12 cellular contexts compared by ENCODE assay signal in genomic region chr7:29969706-29970105, GRCh38.
"Had no signal": no experiment of that assay in that cellular context is flagged by ENCODE, and none has a peak within 500 bp of the region (broad histone marks: within the 10 kb centered on the region; RNA-seq: fewer than 3 reads in every experiment).

No MANE protein-coding gene starts in this region.

- H3K4me3 ChIP-seq: breast epithelium, heart left ventricle, suprapubic skin had no signal

- H3K36me3 Mint-ChIP-seq: activated naive CD4-positive, alpha-beta T cell treated with anti-CD3 and anti-CD28 coated beads, Interleukin-2, amount 50 U/mL, for 24 hours had no signal

- H3K27ac Mint-ChIP-seq: activated naive CD4-positive, alpha-beta T cell treated with anti-CD3 and anti-CD28 coated beads, Interleukin-2, amount 50 U/mL, for 24 hours; activated T-cell treated with anti-CD3 and anti-CD28 coated beads, Interleukin-2, amount 50 U/mL, for 24 hours had no signal

- DNase-seq: activated CD4-positive, alpha-beta T cell treated with anti-CD3 and anti-CD28 coated beads, Interleukin-2, amount 50 U/mL, for 4 hours; activated effector memory CD4-positive, alpha-beta T cell treated with Interleukin-2 at 50 U/mL for 16 hours; activated T-cell treated with anti-CD3 and anti-CD28 coated beads, Interleukin-2, amount 50 U/mL, for 24 hours; foreskin keratinocyte; heart left ventricle; mammary epithelial cell; stimulated activated naive CD4-positive, alpha-beta T cell had no signal

- H3K4me1 ChIP-seq: breast epithelium, suprapubic skin had no signal

- H3K4me3 Mint-ChIP-seq: activated naive CD4-positive, alpha-beta T cell treated with anti-CD3 and anti-CD28 coated beads, Interleukin-2, amount 50 U/mL, for 24 hours; activated T-cell treated with anti-CD3 and anti-CD28 coated beads, Interleukin-2, amount 50 U/mL, for 24 hours had no signal

- H3K4me1 Mint-ChIP-seq: activated naive CD4-positive, alpha-beta T cell treated with anti-CD3 and anti-CD28 coated beads, Interleukin-2, amount 50 U/mL, for 24 hours had no signal

- H2AFZ ChIP-seq: parathyroid adenoma had no signal

- H3K27me3 ChIP-seq: breast epithelium, foreskin keratinocyte, heart left ventricle, suprapubic skin had no signal

- H3K9me3 ChIP-seq: breast epithelium, heart left ventricle, suprapubic skin had no signal

- H3K9ac ChIP-seq: parathyroid adenoma had no signal

- H3K27ac ChIP-seq: breast epithelium, foreskin keratinocyte, heart left ventricle, parathyroid adenoma, suprapubic skin had no signal

- ATAC-seq: activated CD4-positive, CD25-positive, alpha-beta regulatory T cell treated with anti-CD3 and anti-CD28 coated beads, Interleukin-2, amount 50 U/mL, for 24 hours; heart left ventricle had no signal

- H3K36me3 ChIP-seq: breast epithelium had no signal
